Comparison of ENCODE assay signal across 8 cellular contexts in genomic region chr3:45659661-45660566, GRCh38. TPM values are rescaled to one million over a fixed set of nuclear protein-coding genes. Genes with fewer than 3 reads are reported as not detected.
DNase-seq lines count a peak whose midpoint lies in the region; ATAC-seq and TF ChIP-seq lines count a peak whose summit lies in the region.

No MANE protein-coding gene starts in this region.

- 51 to 63% (median 53%) methylated on average over 19 of the region's 19 CpGs for whole genome bisulfite sequencing in heart left ventricle, 4 donors
- 59 to 67% (median 61%) methylated on average over 18 to 19 of the region's 19 CpGs for WGBS in psoas muscle, 3 donors

- H3K36me3 ChIP-seq in OCI-LY3 (replicated peaks; ENCODE audit: low read depth, low read length) = peaks cover 12% of the 10 kb centered on the region
- no peaks in the 10 kb centered on the region for H3K36me3 ChIP-seq in adipocyte (ENCODE audit: control insufficient read depth, insufficient read depth, low read length, severe bottlenecking)
- H3K36me3 ChIP-seq in heart left ventricle = no peaks in the 10 kb centered on the region
- no peaks in the 10 kb centered on the region for H3K36me3 ChIP-seq in psoas muscle (ENCODE audit: insufficient read depth in 1 of 2, low read depth in 1 of 2)

- no peaks in the 10 kb centered on the region for H3K27me3 ChIP-seq in OCI-LY3 (ENCODE audit: low read depth, low read length)
- H3K27me3 ChIP-seq in adipocyte (replicated peaks; ENCODE audit: control insufficient read depth, insufficient read depth, low read length) = no peaks in the 10 kb centered on the region
- H3K27me3 ChIP-seq in heart left ventricle = no peaks in the 10 kb centered on the region
- H3K27me3 ChIP-seq in psoas muscle (ENCODE audit: insufficient read depth in 3 of 3, low read length in 2 of 3) = no peaks in the 10 kb centered on the region

- H3K9me3 ChIP-seq in OCI-LY3 (ENCODE audit: insufficient read depth, low read length) (no peaks in the 10 kb centered on the region), adipocyte (ENCODE audit: control insufficient read depth, low read length) (no peaks in the 10 kb centered on the region), heart left ventricle (no peaks in the 10 kb centered on the region), psoas muscle (no peaks in the 10 kb centered on the region)

- ATAC-seq in heart left ventricle = peak in 3 of 4 donors; percentile 56 to 63 (median 61)
- peak; percentile 56 to 71 (median 62) for ATAC-seq in psoas muscle
- no peak for ATAC-seq in HG02763 (IDR thresholded peaks at IDR 0.05; ENCODE audit: unreplicated experiment)
- ATAC-seq in GM18873 (IDR thresholded peaks at IDR 0.05; ENCODE audit: low FRiP score, unreplicated experiment) = no peak

- peak overlapping the region; percentile 15; the same call in 1 of the 2 replicates for H3K4me2 ChIP-seq in OCI-LY3 (ENCODE audit: low read length)

- peak; percentile 75 for DNase-seq in AG08396 (ENCODE audit: low spot score)
- peak; percentile 91 for DNase-seq in adipocyte (ENCODE audit: low read depth)
- peak; percentile 52 to 80 (median 66) for DNase-seq in heart left ventricle
- DNase-seq in psoas muscle = peak; percentile 65 to 82

- no peak overlapping the region for H3K27ac ChIP-seq in OCI-LY3 (ENCODE audit: low read length)
- peak overlapping the region in 1 of 12 donors; percentile 16 for H3K27ac ChIP-seq in heart left ventricle
- no peak overlapping the region for H3K27ac ChIP-seq in psoas muscle

- H3K79me2 ChIP-seq in OCI-LY3 (ENCODE audit: low read length) = peaks cover 75% of the 10 kb centered on the region

- H3K4me1 ChIP-seq in OCI-LY3 (ENCODE audit: low read length) = peaks cover 37% of the 10 kb centered on the region
- H3K4me1 ChIP-seq in adipocyte (ENCODE audit: control insufficient read depth, insufficient read depth, low read length) = peaks cover 11% of the 10 kb centered on the region
- peaks cover 0 to 43% (median 25%) of the 10 kb centered on the region in 12 donors for H3K4me1 ChIP-seq in heart left ventricle
- peaks cover 38% of the 10 kb centered on the region for H3K4me1 ChIP-seq in psoas muscle

- H4K20me1 ChIP-seq in OCI-LY3 (ENCODE audit: insufficient read depth, low read length) = peaks cover 77% of the 10 kb centered on the region

- H3K4me3 ChIP-seq in OCI-LY3 (ENCODE audit: low read length) = no peak overlapping the region
- H3K4me3 ChIP-seq in adipocyte (ENCODE audit: low read length) = peak overlapping the region; percentile 11
- peak overlapping the region in 4 of 12 donors; percentile 15 to 29 (median 18) for H3K4me3 ChIP-seq in heart left ventricle
- no peak overlapping the region for H3K4me3 ChIP-seq in psoas muscle

- TF ChIP-seq CTCF in GM12874 (IDR thresholded peaks at IDR 0.05; ENCODE audit: insufficient read depth, low read depth, low read length) = peak; percentile 95
- peak; percentile 95 for TF ChIP-seq CTCF in OCI-LY3 (IDR thresholded peaks at IDR 0.05; ENCODE audit: low read depth, low read length)
- peak; percentile 89 to 98 (median 94) for TF ChIP-seq CTCF in heart left ventricle (IDR thresholded peaks at IDR 0.05)
- TF ChIP-seq CTCF in psoas muscle (IDR thresholded peaks at IDR 0.05) = peak; percentile 94

- intact Hi-C loops in heart left ventricle (cut with DNase I) (loop anchor here in 6 of 10 donors (2.0 to 10.0 kb wide), 5 partner anchors 123 to 625 kb away; partner anchors contain the start of gene TMEM158 (in 1 of the 6)), psoas muscle (cut with DNase I) (loop anchor here (2.0 to 10.0 kb wide), 3 partner anchors 149 to 615 kb away; partner anchors contain the start of gene TMEM158 (in 1 of the 2))

- H2AFZ ChIP-seq in OCI-LY3 (ENCODE audit: low read depth, low read length) = no peak overlapping the region

- no peak for TF ChIP-seq POLR2A in heart left ventricle (IDR thresholded peaks at IDR 0.05)

- no peak overlapping the region for H3K9ac ChIP-seq in OCI-LY3 (ENCODE audit: low read length)
- H3K9ac ChIP-seq in adipocyte (ENCODE audit: low read length) = peak overlapping the region; percentile 4

RNA-seq across cellular contexts. Expression of gene SACM1L, which starts 29.3 kb away (rescaled TPM):
- total RNA-seq in heart left ventricle = 10 to 100 TPM; 12.6 to 35.3 (median 22.3) TPM
- polyA plus RNA-seq in heart left ventricle = 10 to 100 TPM; 15.1 to 25.7 TPM
- total RNA-seq in psoas muscle = 10 to 100 TPM; 13.1 to 18.1 (median 14.5) TPM
- polyA plus RNA-seq in psoas muscle = 10 to 100 TPM in 2 of 3 donors, 1 to 10 TPM in 1; 7.5 to 14.2 (median 13.3) TPM

Comparison
In these comparisons a context has a peak if more than half of its experiments do, and no peak if none do; other contexts are left out.
1. ATAC-seq: peak in heart left ventricle (3 of 4) and psoas muscle (4 of 4); none in HG02763 (single experiment) and GM18873 (single experiment).
2. Peak in every context shown above with its lines, with median percentiles within 50 percentile points of each other: DNase-seq and CTCF ChIP-seq.